32 cellular contexts compared by ENCODE assay signal in the genomic region with DNA sequence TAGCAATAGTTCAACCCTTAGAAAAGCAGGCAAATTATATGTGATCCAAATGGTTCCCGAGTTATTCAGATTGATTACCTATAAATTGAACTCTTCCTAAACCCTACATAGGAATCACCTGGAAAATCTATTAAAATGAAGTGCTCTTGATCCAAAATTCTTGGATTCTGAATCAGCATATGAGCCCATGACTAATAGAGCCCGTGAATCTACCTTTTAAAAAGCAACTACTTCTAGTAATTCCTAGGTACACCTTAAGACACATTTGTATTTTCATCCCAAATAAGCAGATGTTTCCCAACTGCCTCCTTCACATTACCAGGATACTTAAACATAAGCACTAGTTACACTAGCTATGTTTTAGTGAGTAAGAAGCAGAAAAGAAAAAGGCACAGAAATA.
"Had no signal": no experiment of that assay in that cellular context is flagged by ENCODE, and none has a peak within 500 bp of the region (broad histone marks: within the 10 kb centered on the region; RNA-seq: fewer than 3 reads in every experiment).

No MANE protein-coding gene starts in this region.

- H3K27me3 ChIP-seq: adrenal gland, body of pancreas, heart left ventricle, left lung, neutrophil, pancreas, sigmoid colon, uterus had no signal

- H3K4me3 ChIP-seq: adrenal gland, body of pancreas, coronary artery, dorsolateral prefrontal cortex, heart left ventricle, left lung, lower lobe of right lung, pancreas, prostate gland, sigmoid colon, uterus had no signal

- DNase-seq: activated CD4-positive, alpha-beta T cell treated with anti-CD3 and anti-CD28 coated beads for 1 hour; activated CD4-positive, alpha-beta T cell treated with anti-CD3 and anti-CD28 coated beads, Interleukin-2, amount 50 U/mL, for 1 hour; activated CD8-positive, alpha-beta T cell treated with anti-CD3 and anti-CD28 coated beads for 36 hours; activated effector memory CD4-positive, alpha-beta T cell treated with Interleukin-2 at 50 U/mL for 16 hours; activated naive CD4-positive, alpha-beta T cell treated with Interleukin-2 at 50 U/mL for 16 hours; activated T-cell treated with anti-CD3 and anti-CD28 coated beads, Interleukin-2, amount 50 U/mL, for 48 hours; adrenal gland; aorta; body of pancreas; dorsolateral prefrontal cortex; effector memory CD4-positive, alpha-beta T cell; heart left ventricle; hypothalamus; kidney glomerular epithelial cell; left lung; lower lobe of right lung; nephron progenitor cell; pancreas; sigmoid colon; small intestine; stimulated activated CD4-positive, alpha-beta T cell treated with anti-CD3 and anti-CD28 coated beads, Interleukin-1b, Interleukin-23, amount 100 ng/mL, for 48 hours; stimulated activated CD4-positive, alpha-beta T cell treated with anti-CD3 and anti-CD28 coated beads, Interleukin-4, amount 100 ng/mL, for 4 hours; stimulated activated CD8-positive, alpha-beta memory T cell treated with anti-CD3 and anti-CD28 coated beads, Interleukin-4, amount 100 ng/mL, for 48 hours; stimulated activated naive CD8-positive, alpha-beta T cell treated with anti-CD3 and anti-CD28 coated beads, Interleukin-15, amount 100 ng/mL, for 72 hours; substantia nigra; T-helper 2 cell; uterus had no signal

- H3K27ac ChIP-seq: adrenal gland, body of pancreas, coronary artery, dorsolateral prefrontal cortex, heart left ventricle, left lung, lower lobe of right lung, neutrophil, pancreas, prostate gland, sigmoid colon, uterus had no signal

- H3K36me3 ChIP-seq: adrenal gland, heart left ventricle, left lung, lower lobe of right lung, neutrophil, pancreas, prostate gland, sigmoid colon, uterus had no signal

- H3K9me3 ChIP-seq: adrenal gland, body of pancreas, heart left ventricle, left lung, lower lobe of right lung, neutrophil, pancreas, prostate gland, sigmoid colon, uterus had no signal

- ATAC-seq: activated CD8-positive, alpha-beta T cell treated with anti-CD3 and anti-CD28 coated beads for 36 hours; body of pancreas; heart left ventricle; left lung; lower lobe of right lung; pancreas; stimulated activated memory B cell treated with anti-CD40 and anti-IgM and Interleukin-4, amounts not matched to agents 10 μg/mL and 1 μg/mL and 100 μg/mL, for 72 hours; stimulated activated naive CD8-positive, alpha-beta T cell treated with anti-CD3 and anti-CD28 coated beads, Interleukin-15, amount 100 ng/mL, for 72 hours; WTC11 had no signal

- FAIRE-seq: pancreas, small intestine had no signal

- H3K4me1 ChIP-seq: adrenal gland, body of pancreas, heart left ventricle, left lung, lower lobe of right lung, pancreas, prostate gland, sigmoid colon, uterus had no signal
